ENCODE assay signal across 29 cellular contexts in genomic region chr14:53529519-53529918, GRCh38.
"Had no signal": no experiment of that assay in that cellular context is flagged by ENCODE, and none has a peak within 500 bp of the region (broad histone marks: within the 10 kb centered on the region; RNA-seq: fewer than 3 reads in every experiment).

No MANE protein-coding gene starts in this region.

- H3K27me3 ChIP-seq: ascending aorta, body of pancreas, SJCRH30 had no signal

- H3K36me3 ChIP-seq: ascending aorta, SJCRH30 had no signal

- H3K9me3 ChIP-seq: ascending aorta, body of pancreas, SJCRH30 had no signal

- H3K4me1 ChIP-seq: ascending aorta, body of pancreas, SJCRH30 had no signal

- ATAC-seq: activated naive CD4-positive, alpha-beta T cell treated with anti-CD3 and anti-CD28 coated beads, Interleukin-2, amount 50 U/mL, for 72 hours; activated naive CD8-positive, alpha-beta T cell treated with anti-CD3 and anti-CD28 coated beads, Interleukin-2, amount 50 U/mL, for 24 hours; activated T-cell treated with anti-CD3 and anti-CD28 coated beads, Interleukin-2, amount 50 U/mL, for 4 hours; body of pancreas; SK-N-SH treated with all-trans-retinoic acid at 6 μM for 48 hours had no signal

- H3K4me3 ChIP-seq: ascending aorta, body of pancreas, SJCRH30 had no signal

- H3K27ac ChIP-seq: ascending aorta, body of pancreas, RWPE1, SJCRH30, VCaP had no signal

- DNase-seq: activated CD4-positive, alpha-beta memory T cell treated with anti-CD3 and anti-CD28 coated beads for 36 hours; activated CD4-positive, alpha-beta T cell treated with anti-CD3 and anti-CD28 coated beads, Interleukin-2, amount 10 ng/mL, durations not matched to agents 7 days and 5 days; activated CD4-positive, CD25-positive, alpha-beta regulatory T cell; activated CD8-positive, alpha-beta memory T cell treated with anti-CD3 and anti-CD28 coated beads for 24 hours; activated effector memory CD4-positive, alpha-beta T cell treated with anti-CD3 and anti-CD28 coated beads, Interleukin-2, amount 50 U/mL, for 16 hours; activated naive CD4-positive, alpha-beta T cell treated with Interleukin-2 at 50 U/mL for 16 hours; activated naive CD8-positive, alpha-beta T cell treated with anti-CD3 and anti-CD28 coated beads, Interleukin-2, amount 50 U/mL, for 24 hours; activated T-cell treated with anti-CD3 and anti-CD28 coated beads, Interleukin-2, amount 50 U/mL, for 4 hours; amniotic stem cell; body of pancreas; central memory CD4-positive, alpha-beta T cell; Karpas-422; MM.1S; NCI-H1105; NCI-H1436; NCI-H1694 treated with DMSO at 0.1 percent for 48 hours; NCI-H2029 treated with DMSO at 0.1 percent for 48 hours; NCI-H345; NCI-H510A; NCI-H526 treated with DMSO at 0.1 percent for 48 hours; NCI-H82; Right ventricle myocardium superior; SJCRH30; SW 1271 had no signal
